17 cellular contexts compared by ENCODE assay signal in the genomic region with DNA sequence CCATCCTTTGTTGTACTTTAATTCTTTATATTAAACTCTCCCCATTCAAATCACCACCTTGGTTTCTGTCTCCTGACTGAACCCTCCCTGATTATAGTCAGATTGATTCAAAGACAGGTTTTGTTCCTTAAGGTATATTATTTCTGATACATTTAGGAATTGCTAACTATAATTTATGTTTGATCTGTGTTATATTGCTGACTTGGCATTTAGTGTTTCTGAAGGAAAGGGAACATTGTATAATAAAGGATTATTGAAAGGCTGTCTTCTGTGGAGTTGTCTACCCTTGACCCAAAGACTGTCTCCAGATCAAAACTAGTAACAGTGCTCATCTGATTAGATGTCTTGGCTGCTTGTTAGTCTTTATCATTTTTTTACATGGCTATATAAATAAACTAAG. TPM values are rescaled to one million over a fixed set of nuclear protein-coding genes. Genes with fewer than 3 reads are reported as not detected.
A peak's percentile ranks its signal among the peaks of the same experiment; 100 is the strongest.
DNase-seq lines count a peak whose midpoint lies in the region; ATAC-seq and TF ChIP-seq lines count a peak whose summit lies in the region.
"Had no signal": no experiment of that assay in that cellular context is flagged by ENCODE, and none has a peak within 500 bp of the region (broad histone marks: within the 10 kb centered on the region; RNA-seq: fewer than 3 reads in every experiment).

No MANE protein-coding gene starts in this region.

- ATAC-seq in central memory CD8-positive, alpha-beta T cell (replicated peaks; ENCODE audit: extremely low read depth, poor library complexity, severe bottlenecking) = no peak
- ATAC-seq in HG03097 (IDR thresholded peaks at IDR 0.05; ENCODE audit: low FRiP score, unreplicated experiment) = no peak

- H3K9me3 ChIP-seq in breast epithelium (no peaks in the 10 kb centered on the region), Caco-2 (no peaks in the 10 kb centered on the region)
- H3K9me3 ChIP-seq: HAP-1, MG63, SJSA1 had no signal

- TF ChIP-seq POLR2A in breast epithelium (IDR thresholded peaks at IDR 0.05) = no peak

- no peaks in the 10 kb centered on the region for H3K27me3 ChIP-seq in breast epithelium
- H3K27me3 ChIP-seq in Caco-2 (replicated peaks; ENCODE audit: control insufficient read depth, insufficient read depth, low read length) = no peaks in the 10 kb centered on the region
- H3K27me3 ChIP-seq: MG63, SJSA1 had no signal

- no peaks in the 10 kb centered on the region for H3K36me3 ChIP-seq in breast epithelium
- H3K36me3 ChIP-seq in Caco-2 (ENCODE audit: control insufficient read depth, insufficient read depth, low read length) = peaks cover 5% of the 10 kb centered on the region; the same call in 1 of the 2 replicates

- H3K36me3 Mint-ChIP-seq in MCF 10A (ENCODE audit: insufficient read depth, unreplicated experiment) = peaks cover 17% of the 10 kb centered on the region
- H3K36me3 Mint-ChIP-seq in HFFc6 (ENCODE audit: low read depth) = peaks cover 26% of the 10 kb centered on the region
- no peaks in the 10 kb centered on the region for H3K36me3 Mint-ChIP-seq in central memory CD8-positive, alpha-beta T cell (ENCODE audit: insufficient read depth)
- H3K36me3 Mint-ChIP-seq in osteocyte (ENCODE audit: unreplicated experiment) = peaks cover 4% of the 10 kb centered on the region
- peaks cover 97% of the 10 kb centered on the region for H3K36me3 Mint-ChIP-seq in Caco-2 (ENCODE audit: insufficient read depth, unreplicated experiment)

- TF ChIP-seq CTCF in MCF 10A (IDR thresholded peaks at IDR 0.05; ENCODE audit: unreplicated experiment) (no peak), breast epithelium (IDR thresholded peaks at IDR 0.05) (no peak), HFFc6 (IDR thresholded peaks at IDR 0.05) (no peak), osteocyte (IDR thresholded peaks at IDR 0.05) (no peak), Caco-2 (IDR thresholded peaks at IDR 0.05; ENCODE audit: insufficient read depth in 1 of 2, low read depth in 1 of 2, low read length in 1 of 2, severe bottlenecking in 1 of 2, unreplicated experiment in 1 of 2) (no peak)

- H3K4me1 Mint-ChIP-seq in MCF 10A (ENCODE audit: insufficient read depth, unreplicated experiment) (peaks cover 60% of the 10 kb centered on the region), HFFc6 (ENCODE audit: low read depth) (peaks cover 69% of the 10 kb centered on the region), osteocyte (ENCODE audit: unreplicated experiment) (peaks cover 68% of the 10 kb centered on the region), Caco-2 (ENCODE audit: low read depth, unreplicated experiment) (peaks cover 6% of the 10 kb centered on the region)
- H3K4me1 Mint-ChIP-seq in central memory CD8-positive, alpha-beta T cell = peaks cover 32% of the 10 kb centered on the region

- H3K27ac Mint-ChIP-seq in MCF 10A (ENCODE audit: low read depth, unreplicated experiment) (peak overlapping the region; percentile 89), HFFc6 (peak overlapping the region; percentile 40; the same call in 1 of the 2 replicates), osteocyte (ENCODE audit: unreplicated experiment) (peak overlapping the region; percentile 77), Caco-2 (ENCODE audit: unreplicated experiment) (no peak overlapping the region)
- H3K27ac Mint-ChIP-seq in central memory CD8-positive, alpha-beta T cell (ENCODE audit: low read depth) = no peak overlapping the region
- H3K27ac Mint-ChIP-seq: CD4-positive, alpha-beta T cell had no signal

- no peak overlapping the region for H3K27ac ChIP-seq in breast epithelium
- H3K27ac ChIP-seq: KMS-11, SJSA1 had no signal

- CTCF ChIA-PET in MCF 10A (lab: Yijun Ruan, JAX) (interaction anchor here (1.9 kb wide), 1 partner anchor 10 kb away, joined by 7 read pairs; the partner anchor contains the start of gene CDK1), Caco-2 (lab: Charles Lee) (no interaction called here)

- no peaks in the 10 kb centered on the region for H3K27me3 Mint-ChIP-seq in MCF 10A (ENCODE audit: insufficient read depth, unreplicated experiment)
- H3K27me3 Mint-ChIP-seq in HFFc6 (ENCODE audit: insufficient read depth) = no peaks in the 10 kb centered on the region; the same call in 1 of the 2 replicates
- no peaks in the 10 kb centered on the region for H3K27me3 Mint-ChIP-seq in central memory CD8-positive, alpha-beta T cell
- no peaks in the 10 kb centered on the region for H3K27me3 Mint-ChIP-seq in osteocyte (ENCODE audit: unreplicated experiment)
- H3K27me3 Mint-ChIP-seq in Caco-2 (ENCODE audit: insufficient read depth, unreplicated experiment) = no peaks in the 10 kb centered on the region
- H3K27me3 Mint-ChIP-seq: CD4-positive, alpha-beta T cell had no signal

- POLR2A ChIA-PET in MCF 10A (lab: Yijun Ruan, JAX) = interaction anchor here (0.6 to 8.8 kb wide), 4 partner anchors 9 to 649 kb away, joined by 3 to 74 read pairs (median 4); partner anchors contain the start of gene CDK1
- POLR2A ChIA-PET in Caco-2 (lab: Charles Lee) = interaction anchor here (1.0 kb wide), 1 partner anchor 10 kb away, joined by 4 read pairs; the partner anchor contains the start of gene CDK1

- BruUV-seq in MCF 10A (replicated peaks; lab: Mats Ljungman, UMichigan) (no TSS peak), Caco-2 (replicated peaks; lab: Mats Ljungman, UMichigan) (no TSS peak)

- H3K4me3 ChIP-seq in breast epithelium = no peak overlapping the region
- H3K4me3 ChIP-seq in Caco-2 (ENCODE audit: low read depth, low read length) = no peak overlapping the region
- H3K4me3 ChIP-seq: HAP-1, MG63, SJSA1 had no signal

- H3K9me3 Mint-ChIP-seq in MCF 10A (ENCODE audit: unreplicated experiment) (no peaks in the 10 kb centered on the region), HFFc6 (no peaks in the 10 kb centered on the region), osteocyte (ENCODE audit: unreplicated experiment) (no peaks in the 10 kb centered on the region), Caco-2 (ENCODE audit: unreplicated experiment) (no peaks in the 10 kb centered on the region)
- H3K9me3 Mint-ChIP-seq in central memory CD8-positive, alpha-beta T cell = no peaks in the 10 kb centered on the region
- H3K9me3 Mint-ChIP-seq: CD4-positive, alpha-beta T cell had no signal

- no peaks in the 10 kb centered on the region for H3K4me1 ChIP-seq in breast epithelium
- no peaks in the 10 kb centered on the region for H3K4me1 ChIP-seq in Caco-2

- H3K4me3 Mint-ChIP-seq in MCF 10A (ENCODE audit: unreplicated experiment) = peak overlapping the region; percentile 31
- no peak overlapping the region for H3K4me3 Mint-ChIP-seq in HFFc6
- H3K4me3 Mint-ChIP-seq in central memory CD8-positive, alpha-beta T cell = peak overlapping the region; percentile 11
- H3K4me3 Mint-ChIP-seq in osteocyte (ENCODE audit: unreplicated experiment) = no peak overlapping the region
- H3K4me3 Mint-ChIP-seq in Caco-2 (ENCODE audit: unreplicated experiment) = no peak overlapping the region
- H3K4me3 Mint-ChIP-seq: CD4-positive, alpha-beta T cell had no signal

- intact Hi-C loops in MCF 10A (cut with micrococcal nuclease) (no loop called here), breast epithelium (cut with DNase I; ENCODE audit: low total_unique reads) (no loop called here), Caco-2 (cut with micrococcal nuclease; ENCODE audit: unreplicated experiment) (no loop called here)

- DNase-seq in MCF 10A (ENCODE audit: unreplicated experiment) (no peak), breast epithelium (ENCODE audit: low spot score in 2 of 2) (no peak), HFFc6 (no peak), osteocyte (ENCODE audit: extremely low spot score, unreplicated experiment) (no peak), Caco-2 (no peak)
- DNase-seq in central memory CD8-positive, alpha-beta T cell (ENCODE audit: low spot score in 2 of 2) = no peak
- no peak for DNase-seq in activated naive CD4-positive, alpha-beta T cell (lab: John Stamatoyannopoulos, UW)
- DNase-seq: CD4-positive, alpha-beta T cell; DMS79; MG63; NCI-H1092 treated with DMSO at 0.1 percent for 48 hours; NCI-H1694; NCI-H524 had no signal

RNA-seq across cellular contexts. Expression of gene CDK1, which starts 10.3 kb away (rescaled TPM):
- total RNA-seq in MCF 10A (2022) (37.4 and 48.8 TPM in 2 replicates), breast epithelium (1 to 10 TPM in 2 of 3 donors, under 1 TPM in 1; 0.98 to 5.0 (median 2.2) TPM), osteocyte (12.6 and 13.1 TPM in 2 replicates), Caco-2 (2022) (193 and 199 TPM in 2 replicates)
- 10 to 100 TPM; 18.3 to 43.0 (median 38.5) TPM for total RNA-seq in HFFc6 (2021; fragmentation: NEBNext Ultra II Directional; extraction: Animal tissue kit (Norgen Biotek cat#: 25700))

Comparison
In these comparisons a context has a peak if more than half of its experiments do, and no peak if none do; other contexts are left out.
1. H3K27ac Mint-ChIP-seq: peak in MCF 10A (single experiment), HFFc6 (single experiment) and osteocyte (single experiment); none in central memory CD8-positive, alpha-beta T cell (single experiment) and Caco-2 (single experiment).
2. H3K4me3 Mint-ChIP-seq: peak in MCF 10A (single experiment) and central memory CD8-positive, alpha-beta T cell (single experiment); none in HFFc6 (single experiment), osteocyte (single experiment) and Caco-2 (single experiment).